ENCODE assay signal across 8 cellular contexts in the genomic region with DNA sequence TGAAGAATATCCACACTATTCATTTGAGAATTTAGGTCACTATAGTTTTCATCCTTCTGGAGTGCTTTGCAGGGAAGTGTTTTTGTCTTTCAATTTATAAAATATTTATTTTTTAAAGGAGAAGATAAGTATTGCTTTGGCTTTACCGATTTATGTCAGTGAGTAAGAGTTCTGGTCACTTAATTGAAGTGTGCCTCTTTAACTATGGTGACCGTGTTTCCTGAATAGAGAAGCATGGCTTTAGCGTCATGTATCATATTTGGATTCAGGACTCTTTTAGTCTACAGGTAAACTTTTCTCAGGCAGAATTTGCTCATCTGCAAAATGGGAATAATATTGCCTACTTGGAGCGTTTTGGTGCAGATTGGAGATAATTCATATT. TPM values are rescaled to one million over a fixed set of nuclear protein-coding genes. Genes with fewer than 3 reads are reported as not detected.
DNase-seq lines count a peak whose midpoint lies in the region; ATAC-seq and TF ChIP-seq lines count a peak whose summit lies in the region.

No MANE protein-coding gene starts in this region.

- TF ChIP-seq POLR2A in adrenal gland (IDR thresholded peaks at IDR 0.05): no peak

- DNase-seq in AML-193 (lab: John Stamatoyannopoulos, UW) (peak; percentile 25 to 52), adrenal gland (no peak), lung microvascular endothelial cell (ENCODE audit: low read depth in 2 of 2) (peak; percentile 9 to 11), GM20000 (ENCODE audit: low spot score) (no peak), SHP77 treated with DMSO at 0.1 percent for 48 hours (lab: John Stamatoyannopoulos, UW) (no peak)

- POLR2A ChIA-PET in HEK293 (lab: Yijun Ruan, JAX): interaction anchor here (0.9 kb wide), 1 partner anchor 13 kb away, joined by 3 read pairs; no protein-coding TSS in a partner anchor

- ATAC-seq in HG02623 (IDR thresholded peaks at IDR 0.05; ENCODE audit: unreplicated experiment): no peak
- no peak for ATAC-seq in GM21447 (IDR thresholded peaks at IDR 0.05; ENCODE audit: unreplicated experiment)

- H3K27ac ChIP-seq in HEK293 (ENCODE audit: extremely low read depth, low read depth, low read length): peak overlapping the region; percentile 88
- H3K27ac ChIP-seq in adrenal gland: peak overlapping the region in 4 of 5 donors; percentile 67 to 95 (median 90)

- H3K4me1 ChIP-seq in HEK293 (ENCODE audit: control insufficient read depth, insufficient read depth, low read length) (no peaks in the 10 kb centered on the region; the same call in 1 of the 2 replicates), adrenal gland (replicated peaks in 1 of 2) (peaks cover 11 to 23% of the 10 kb centered on the region in 2 donors)

- intact Hi-C loops in adrenal gland (cut with DNase I): no loop called here

- H3K4me3 ChIP-seq in HEK293 (ENCODE audit: low read depth, low read length): peak overlapping the region; percentile 89
- H3K4me3 ChIP-seq in adrenal gland: peak overlapping the region; percentile 90 to 97 (median 92)

- H3K27me3 ChIP-seq in adrenal gland: no peaks in the 10 kb centered on the region

- H3K36me3 ChIP-seq in HEK293 (ENCODE audit: control insufficient read depth in 2 of 2, insufficient read depth in 1 of 2, low read length in 2 of 2) (peaks cover 26 to 31% of the 10 kb centered on the region in 2 experiments), adrenal gland (replicated peaks in 1 of 2) (peaks cover 0 to 25% of the 10 kb centered on the region in 2 donors)

- TF ChIP-seq CTCF in HEK293 (tag by site-specific recombination; IDR thresholded peaks at IDR 0.05) (no peak), adrenal gland (IDR thresholded peaks at IDR 0.05) (no peak), GM20000 (IDR thresholded peaks at IDR 0.05; ENCODE audit: extremely low read depth, missing control alignments) (no peak)

- 1 to 6% (median 4%) methylated on average over 4 of the region's 4 CpGs for WGBS in adrenal gland, 4 donors

- CTCF ChIA-PET in HEK293 (lab: Yijun Ruan, JAX): interaction anchor here (0.6 to 1.4 kb wide), 2 partner anchors 13 to 301 kb away, joined by 3 to 7 read pairs; no protein-coding TSS in a partner anchor

- H3K9me3 ChIP-seq in HEK293 (ENCODE audit: control insufficient read depth, insufficient read depth, low read depth, low read length) (no peaks in the 10 kb centered on the region), adrenal gland (replicated peaks in 1 of 3) (no peaks in the 10 kb centered on the region)

TF ChIP-seq in HEK293, 187 proteins besides CTCF, POLR2A, EP300 and RAD21:
- TF ChIP-seq, protein P1, sequence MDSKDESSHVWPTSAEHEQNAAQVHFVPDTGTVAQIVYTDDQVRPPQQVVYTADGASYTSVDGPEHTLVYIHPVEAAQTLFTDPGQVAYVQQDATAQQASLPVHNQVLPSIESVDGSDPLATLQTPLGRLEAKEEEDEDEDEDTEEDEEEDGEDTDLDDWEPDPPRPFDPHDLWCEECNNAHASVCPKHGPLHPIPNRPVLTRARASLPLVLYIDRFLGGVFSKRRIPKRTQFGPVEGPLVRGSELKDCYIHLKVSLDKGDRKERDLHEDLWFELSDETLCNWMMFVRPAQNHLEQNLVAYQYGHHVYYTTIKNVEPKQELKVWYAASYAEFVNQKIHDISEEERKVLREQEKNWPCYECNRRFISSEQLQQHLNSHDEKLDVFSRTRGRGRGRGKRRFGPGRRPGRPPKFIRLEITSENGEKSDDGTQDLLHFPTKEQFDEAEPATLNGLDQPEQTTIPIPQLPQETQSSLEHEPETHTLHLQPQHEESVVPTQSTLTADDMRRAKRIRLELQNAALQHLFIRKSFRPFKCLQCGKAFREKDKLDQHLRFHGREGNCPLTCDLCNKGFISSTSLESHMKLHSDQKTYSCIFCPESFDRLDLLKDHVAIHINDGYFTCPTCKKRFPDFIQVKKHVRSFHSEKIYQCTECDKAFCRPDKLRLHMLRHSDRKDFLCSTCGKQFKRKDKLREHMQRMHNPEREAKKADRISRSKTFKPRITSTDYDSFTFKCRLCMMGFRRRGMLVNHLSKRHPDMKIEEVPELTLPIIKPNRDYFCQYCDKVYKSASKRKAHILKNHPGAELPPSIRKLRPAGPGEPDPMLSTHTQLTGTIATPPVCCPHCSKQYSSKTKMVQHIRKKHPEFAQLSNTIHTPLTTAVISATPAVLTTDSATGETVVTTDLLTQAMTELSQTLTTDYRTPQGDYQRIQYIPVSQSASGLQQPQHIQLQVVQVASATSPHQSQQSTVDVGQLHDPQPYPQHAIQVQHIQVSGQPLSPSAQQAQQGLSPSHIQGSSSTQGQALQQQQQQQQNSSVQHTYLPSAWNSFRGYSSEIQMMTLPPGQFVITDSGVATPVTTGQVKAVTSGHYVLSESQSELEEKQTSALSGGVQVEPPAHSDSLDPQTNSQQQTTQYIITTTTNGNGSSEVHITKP (tag by site-specific recombination; IDR thresholded peaks at IDR 0.05): peak; percentile 6; the same call in 1 of the 2 replicates
- no peak for TF ChIP-seq ZNF48 (tag by site-specific recombination; IDR thresholded peaks at IDR 0.05)
- peak; percentile 10; the same call in 1 of the 2 replicates for TF ChIP-seq KLF10 (tag by site-specific recombination; IDR thresholded peaks at IDR 0.05)
- 0 out of 2 replicates have a peak, but pooled peaks have one; percentile 9 for TF ChIP-seq ZFP69B (tag by site-specific recombination; IDR thresholded peaks at IDR 0.05)

RNA-seq across cellular contexts. Expression of a gene that starts 0.9 kb away (rescaled TPM):
- total RNA-seq in adrenal gland (10 to 100 TPM in 7 of 8 donors, 1 to 10 TPM in 1; 8.7 to 30.3 (median 19.8) TPM), lung microvascular endothelial cell (12.9 and 19.2 TPM in 2 replicates)
- 10 to 100 TPM in 2 of 3 donors, 1 to 10 TPM in 1; 6.1 to 17.4 (median 15.2) TPM for polyA plus RNA-seq in adrenal gland

Comparison
In these comparisons a context has a peak if more than half of its experiments do, and no peak if none do; other contexts are left out.
1. DNase-seq: peak in AML-193 (2 of 2) and lung microvascular endothelial cell (2 of 2); none in adrenal gland (0 of 7), GM20000 (single experiment) and SHP77 treated with DMSO at 0.1 percent for 48 hours (single experiment).